ENCODE assay signal across 8 cellular contexts in genomic region chr18:62524443-62525200, GRCh38. TPM values are rescaled to one million over a fixed set of nuclear protein-coding genes. Genes with fewer than 3 reads are reported as not detected.
DNase-seq lines count a peak whose midpoint lies in the region; ATAC-seq, FAIRE-seq and TF ChIP-seq lines count a peak whose summit lies in the region.

No MANE protein-coding gene starts in this region.

- CTCF ChIA-PET in GM12878 (lab: Yijun Ruan, JAX) = interaction anchor here (0.7 to 1.0 kb wide), 2 partner anchors 99 to 255 kb away, joined by 3 to 4 read pairs; no protein-coding TSS in a partner anchor

- H3K27ac ChIP-seq in GM12878 (ENCODE audit: control insufficient read depth, insufficient read depth) (peak overlapping the region; percentile 66), skeletal muscle tissue (ENCODE audit: low read depth, low read length) (peak overlapping the region; percentile 99)

- in situ Hi-C loops in KBM-7 (cut with MboI; ENCODE audit: low pct_unique_long_range_greater_than_20kb, low sequenced_read_pairs) (no loop called here), GM12878 (cut with MboI) (no loop called here)

- no peaks in the 10 kb centered on the region for H3K27me3 Mint-ChIP-seq in T-helper 17 cell

- no peaks in the 10 kb centered on the region; the same call in 1 of the 2 replicates for H3K4me1 ChIP-seq in GM12878 (ENCODE audit: control insufficient read depth, insufficient read depth, low read length)
- peaks cover 12 to 22% (median 16%) of the 10 kb centered on the region in 3 donors for H3K4me1 ChIP-seq in skeletal muscle tissue (ENCODE audit: control insufficient read depth in 3 of 3, insufficient read depth in 3 of 3, low read length in 3 of 3)

- no peaks in the 10 kb centered on the region for H3K9me3 ChIP-seq in T-helper 17 cell (ENCODE audit: control insufficient read depth, low read length, poor library complexity, severe bottlenecking)
- no peaks in the 10 kb centered on the region for H3K9me3 ChIP-seq in GM12878 (replicated peaks; ENCODE audit: control insufficient read depth, insufficient read depth, low read length)
- no peaks in the 10 kb centered on the region for H3K9me3 ChIP-seq in iPS-18c (ENCODE audit: control insufficient read depth, insufficient read depth, low read length)
- no peaks in the 10 kb centered on the region for H3K9me3 ChIP-seq in skeletal muscle tissue (ENCODE audit: control insufficient read depth in 3 of 3, low read length in 3 of 3)

- no peak for TF ChIP-seq CTCF in GM10266 (IDR thresholded peaks at IDR 0.05; ENCODE audit: control insufficient read depth, insufficient read depth, low read depth, missing control alignments)
- TF ChIP-seq CTCF in GM12878 (IDR thresholded peaks at IDR 0.05 in 2 of 3, conservative IDR thresholded peaks at IDR 0.05 in 1 of 3; ENCODE audit: control insufficient read depth in 2 of 3, extremely low read depth in 1 of 3, insufficient read depth in 1 of 3, low read depth in 3 of 3, low read length in 3 of 3) = no peak

- no peaks in the 10 kb centered on the region for H3K36me3 ChIP-seq in GM12878 (ENCODE audit: control insufficient read depth in 2 of 2, insufficient read depth in 2 of 2, low read length in 1 of 2)
- no peaks in the 10 kb centered on the region for H3K36me3 ChIP-seq in skeletal muscle tissue (ENCODE audit: control insufficient read depth in 3 of 3, insufficient read depth in 3 of 3, low read length in 3 of 3)

- H2AFZ ChIP-seq in GM12878 (ENCODE audit: control insufficient read depth, low read depth, low read length) = peak overlapping the region; percentile 75

- RAD21 ChIA-PET in GM12878 (lab: Charles Lee; ENCODE audit: unreplicated experiment) = interaction anchor here (0.7 to 1.0 kb wide), 2 partner anchors 18 to 575 kb away, joined by 3 to 4 read pairs; no protein-coding TSS in a partner anchor

- SMC1A ChIA-PET in GM12878 (lab: Charles Lee; ENCODE audit: uncharacterized antibody, unreplicated experiment) = no interaction called here

- peak; percentile 27 for FAIRE-seq in GM12878 (lab: Jason Lieb, UNC)

- H3K9ac ChIP-seq in GM12878 (ENCODE audit: control insufficient read depth, insufficient read depth, low read length) = peak overlapping the region; percentile 79
- H3K9ac ChIP-seq in skeletal muscle tissue (ENCODE audit: low read depth in 1 of 3, low read length in 3 of 3) = peak overlapping the region; percentile 97 to 99 (median 97)

- H3K27me3 ChIP-seq in GM12878 (replicated peaks in 1 of 2; ENCODE audit: control insufficient read depth in 2 of 2, insufficient read depth in 2 of 2, low read length in 1 of 2) (no peaks in the 10 kb centered on the region), skeletal muscle tissue (ENCODE audit: control insufficient read depth in 3 of 3, insufficient read depth in 3 of 3, low read length in 3 of 3) (no peaks in the 10 kb centered on the region)

- peak overlapping the region; percentile 94 for H3K27ac Mint-ChIP-seq in T-helper 17 cell

- under 1% methylated on average over 53 of the region's 57 CpGs for WGBS in GM12878 (ENCODE audit: insufficient coverage, insufficient replicate concordance, low lambda C conversion rate, missing lambda C conversion rate)

- TF ChIP-seq RAD21 in GM12878 (IDR thresholded peaks at IDR 0.05; ENCODE audit: insufficient read depth, low read depth, low read length) = no peak

- peaks cover 59% of the 10 kb centered on the region for H3K79me2 ChIP-seq in GM12878 (ENCODE audit: control insufficient read depth, insufficient read depth, low read length)

- POLR2A ChIA-PET in GM12878 (lab: Charles Lee) = no interaction called here

- DNase-seq in GM10266 (ENCODE audit: extremely low spot score) = peak; percentile 64
- peak; percentile 65 for DNase-seq in KBM-7
- DNase-seq in T-helper 17 cell = peak; percentile 43 to 52 (median 50)
- DNase-seq in GM12878 (ENCODE audit: low read depth, low spot score) = no peak
- DNase-seq in H4 (ENCODE audit: low spot score) = no peak

- peak overlapping the region; percentile 83; the same call in 1 of the 2 replicates for H3K4me2 ChIP-seq in GM12878 (ENCODE audit: control insufficient read depth, insufficient read depth)

- no peak for TF ChIP-seq EP300 in GM12878 (IDR thresholded peaks at IDR 0.05; ENCODE audit: borderline replicate concordance in 1 of 2, control insufficient read depth in 1 of 2, low read depth in 2 of 2, low read length in 2 of 2)

- H3K4me3 ChIP-seq in GM12878 = peak overlapping the region; percentile 70
- H3K4me3 ChIP-seq in iPS-18c (ENCODE audit: insufficient read depth, low read depth, low read length) = peak overlapping the region; percentile 80
- H3K4me3 ChIP-seq in skeletal muscle tissue (ENCODE audit: low read length in 3 of 3) = peak overlapping the region; percentile 90 to 94 (median 92)

- H3K36me3 Mint-ChIP-seq in T-helper 17 cell (ENCODE audit: low read depth) = no peaks in the 10 kb centered on the region

- peak overlapping the region; percentile 94 for H3K4me3 Mint-ChIP-seq in T-helper 17 cell

- peaks cover 30% of the 10 kb centered on the region for H3K4me1 Mint-ChIP-seq in T-helper 17 cell

- ATAC-seq in T-helper 17 cell = peak; percentile 29
- peak; percentile 50 for ATAC-seq in GM12878
- no peak for ATAC-seq in GM21381 (IDR thresholded peaks at IDR 0.05; ENCODE audit: unreplicated experiment)

- BruUV-seq in GM12878 (replicated peaks; lab: Mats Ljungman, UMichigan) = no TSS peak

- TF ChIP-seq POLR2A in GM12878 (IDR thresholded peaks at IDR 0.05; ENCODE audit: low read depth, low read length) = peak; percentile 78

- H4K20me1 ChIP-seq in GM12878 (ENCODE audit: control insufficient read depth, insufficient read depth) = no peaks in the 10 kb centered on the region

- intact Hi-C loops in GM12878 (cut with micrococcal nuclease; ENCODE audit: unreplicated experiment) = loop anchor here (2.0 to 10.0 kb wide), 5 partner anchors 100 to 900 kb away; partner anchors contain the start of genes PHLPP1, PIGN, RELCH and TNFRSF11A

TF ChIP-seq in GM12878, 131 proteins besides CTCF, POLR2A, EP300 and RAD21:
- TF ChIP-seq IKZF1 (conservative IDR thresholded peaks at IDR 0.05) (peak; percentile 25; the same call in 1 of the 2 replicates), YY1 (IDR thresholded peaks at IDR 0.05; ENCODE audit: low read depth, low read length) (peak; percentile 46; the same call in 1 of the 2 replicates), SREBF1 (IDR thresholded peaks at IDR 0.05; ENCODE audit: low read length) (no peak), LARP7 (IDR thresholded peaks at IDR 0.05) (0 out of 2 replicates have a peak, but pooled peaks have one; percentile 26), CREB1 (IDR thresholded peaks at IDR 0.05; ENCODE audit: low read depth) (peak; percentile 37; the same call in 1 of the 2 replicates), RUNX3 (IDR thresholded peaks at IDR 0.05; ENCODE audit: low read length) (0 out of 2 replicates have a peak, but pooled peaks have one; percentile 14), GATAD2B (conservative IDR thresholded peaks at IDR 0.05; ENCODE audit: low read depth) (0 out of 2 replicates have a peak, but pooled peaks have one; percentile 31), CREM (IDR thresholded peaks at IDR 0.05; ENCODE audit: low read depth) (peak; percentile 29; the same call in 1 of the 2 replicates), RELA (IDR thresholded peaks at IDR 0.05; ENCODE audit: borderline replicate concordance, partially characterized antibody) (no peak), WRNIP1 (IDR thresholded peaks at IDR 0.05; ENCODE audit: borderline replicate concordance, low read depth, low read length) (no peak), BHLHE40 (IDR thresholded peaks at IDR 0.05; ENCODE audit: borderline replicate concordance in 1 of 2, low read depth in 2 of 2, low read length in 1 of 2) (peak in 1 of 2 experiments; percentile 7; a peak in 1 of 4 replicates)

RNA-seq across cellular contexts. Expression of gene ZCCHC2, which starts 1.8 kb away (rescaled TPM):
- total RNA-seq in T-helper 17 cell = 10 to 100 TPM; 69.3 to 71.5 TPM
- total RNA-seq in GM12878 (2013; cell fraction: nucleolus; rRNA removed) = 33.4 and 36.8 TPM in 2 replicates
- total RNA-seq in GM12878 (2014; rRNA removed) = 6.5 and 7.7 TPM in 2 replicates
- 9.5 and 9.6 TPM in 2 replicates for total RNA-seq in GM12878 (2014; rRNA removed; fragmentation: Illumina TruSeq; extraction: Trizol)
- 12.0 and 14.4 TPM in 2 replicates for total RNA-seq in GM12878 (2021)
- polyA plus RNA-seq in GM12878 (2011; ENCODE audit: low read depth) = 5.0 TPM
- polyA plus RNA-seq in GM12878 (2011; rRNA removed) = 17.4 and 19.1 TPM in 2 replicates
- polyA plus RNA-seq in GM12878 (2011; cell fraction: cytosol; rRNA removed) = 15.6 and 17.7 TPM in 2 replicates
- 24.6 and 27.5 TPM in 2 replicates for polyA plus RNA-seq in GM12878 (2011; cell fraction: nucleus; rRNA removed)
- 10.2 and 11.4 TPM in 2 replicates for polyA plus RNA-seq in GM12878 (2012)
- 10.6 and 12.7 TPM in 2 replicates for polyA plus RNA-seq in GM12878 (2014; fragmentation: Illumina TruSeq; extraction: Trizol)
- polyA plus RNA-seq in GM12878 (2014; fragmentation: Nextera tagmentation; extraction: Ambion mirVana) = 1 to 10 TPM; 1.7 to 2.7 TPM
- polyA plus RNA-seq in GM12878 (2014; rRNA removed) = 8.0 and 10.2 TPM in 2 replicates
- 1 to 10 TPM; 2.1 to 2.2 TPM for polyA plus RNA-seq in GM12878 (2016; fragmentation: Nextera tagmentation; extraction: Ambion mirVana)
- 42.4 and 46.8 TPM in 2 replicates for polyA minus RNA-seq in GM12878 (2011; rRNA and poly(A)+ RNA removed)
- polyA minus RNA-seq in GM12878 (2011; cell fraction: cytosol; rRNA and poly(A)+ RNA removed) = 12.4 and 14.0 TPM in 2 replicates
- 28.9 and 45.7 TPM in 2 replicates for polyA minus RNA-seq in GM12878 (2011; cell fraction: nucleus; rRNA and poly(A)+ RNA removed)
- 7.8 TPM for total RNA-seq in skeletal muscle tissue
- total RNA-seq in H4 (2014; rRNA removed; shearing (Covaris generic)) = 5.2 and 5.3 TPM in 2 replicates

Comparison
In these comparisons a context has a peak if more than half of its experiments do, and no peak if none do; other contexts are left out.
1. DNase-seq: peak in GM10266 (single experiment), KBM-7 (single experiment) and T-helper 17 cell (3 of 3); none in GM12878 (single experiment) and H4 (single experiment).
2. Peak in every context shown above with its lines, with median percentiles within 50 percentile points of each other: H3K4me3 ChIP-seq.